Comparison of ENCODE assay signal across 5 cellular contexts in genomic region chr5:10690460-10690859, GRCh38.
"Had no signal": no experiment of that assay in that cellular context is flagged by ENCODE, and none has a peak within 500 bp of the region (broad histone marks: within the 10 kb centered on the region; RNA-seq: fewer than 3 reads in every experiment).

No MANE protein-coding gene starts in this region.

- H3K4me3 ChIP-seq: esophagus squamous epithelium, stomach, thoracic aorta had no signal

- H3K27ac ChIP-seq: esophagus squamous epithelium, stomach, thoracic aorta had no signal

- H3K27me3 ChIP-seq: esophagus squamous epithelium, stomach had no signal

- H3K9me3 ChIP-seq: esophagus squamous epithelium, stomach, thoracic aorta had no signal

- DNase-seq: activated T-cell treated with anti-CD3 and anti-CD28 coated beads for 4 hours, esophagus squamous epithelium, foreskin fibroblast, stomach had no signal

- H3K36me3 ChIP-seq: thoracic aorta had no signal
